1 cellular context compared by ENCODE assay signal in the genomic region with DNA sequence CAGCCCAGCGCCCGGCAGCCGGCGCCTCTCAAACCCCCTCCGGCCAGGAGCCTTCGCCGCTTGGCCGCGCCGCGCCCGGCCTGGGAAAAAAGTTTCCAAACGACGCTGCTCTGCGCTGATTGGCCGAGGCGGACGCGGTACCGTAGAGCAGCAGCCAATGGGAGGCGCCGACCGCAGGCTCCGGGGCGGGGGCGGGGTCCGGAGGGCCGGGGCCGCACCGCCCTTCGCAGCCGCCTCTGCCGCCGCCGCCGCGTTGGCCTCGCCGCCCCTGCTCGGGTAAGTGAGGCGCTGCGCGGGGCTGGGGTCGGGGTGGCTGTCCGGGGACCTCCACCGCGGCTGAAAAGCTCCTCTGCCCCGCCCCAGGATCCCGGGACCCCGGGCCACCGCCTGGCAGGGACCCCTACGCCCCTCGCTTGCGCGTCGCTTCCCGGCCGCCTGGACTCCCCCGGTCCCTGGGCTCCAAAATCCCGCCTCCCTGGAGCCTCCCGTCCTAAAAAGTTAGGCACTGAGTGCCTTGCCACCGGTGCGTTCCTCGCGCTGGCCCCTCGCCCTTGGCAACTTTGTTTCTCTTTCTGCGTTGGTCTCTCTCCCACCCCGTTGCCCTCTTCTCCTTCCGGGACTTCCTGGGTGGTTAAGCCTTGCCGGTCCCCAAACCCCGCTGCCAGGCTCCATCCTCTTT.
TF ChIP-seq lines count a peak whose summit lies in the region.

A gene with protein sequence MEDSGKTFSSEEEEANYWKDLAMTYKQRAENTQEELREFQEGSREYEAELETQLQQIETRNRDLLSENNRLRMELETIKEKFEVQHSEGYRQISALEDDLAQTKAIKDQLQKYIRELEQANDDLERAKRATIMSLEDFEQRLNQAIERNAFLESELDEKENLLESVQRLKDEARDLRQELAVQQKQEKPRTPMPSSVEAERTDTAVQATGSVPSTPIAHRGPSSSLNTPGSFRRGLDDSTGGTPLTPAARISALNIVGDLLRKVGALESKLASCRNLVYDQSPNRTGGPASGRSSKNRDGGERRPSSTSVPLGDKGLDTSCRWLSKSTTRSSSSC (plus strand): TSS at position 227 of the 679 bp plus-strand sequence. CDS start 14,534 bp downstream, outside the sequence.

TF ChIP-seq in HepG2, 621 proteins besides CTCF, POLR2A, EP300 and RAD21 (continued from another document and continues in another):
- TF ChIP-seq ZBTB10 (CRISPR knock-in tag; IDR thresholded peaks at IDR 0.05; ENCODE audit: borderline replicate concordance) (peak; percentile 25; the same call in 1 of the 2 replicates), ZNF205 (CRISPR knock-in tag; IDR thresholded peaks at IDR 0.05) (no peak), RBM22 (optimal IDR thresholded peaks at IDR 0.05; ENCODE audit: low read length) (no peak), ZNF383 (CRISPR knock-in tag; IDR thresholded peaks at IDR 0.05; ENCODE audit: borderline replicate concordance) (no peak), IRX3 (CRISPR knock-in tag; IDR thresholded peaks at IDR 0.05; ENCODE audit: borderline replicate concordance, low read depth) (peak; percentile 63; the same call in 1 of the 2 replicates), GTF3A (CRISPR knock-in tag; conservative IDR thresholded peaks at IDR 0.05) (0 out of 2 replicates have a peak, but pooled peaks have one; percentile 63), ZNF672 (CRISPR knock-in tag; IDR thresholded peaks at IDR 0.05) (no peak), BCL3 (CRISPR knock-in tag; IDR thresholded peaks at IDR 0.05) (peak; percentile 86; the same call in 1 of the 2 replicates), ZNF761 (CRISPR knock-in tag; conservative IDR thresholded peaks at IDR 0.05) (0 out of 2 replicates have a peak, but pooled peaks have one; percentile 69), CEBPG (CRISPR knock-in tag; IDR thresholded peaks at IDR 0.05) (0 out of 2 replicates have a peak, but pooled peaks have one; percentile 28), NCOA1 (CRISPR knock-in tag; IDR thresholded peaks at IDR 0.05) (no peak; the same call in 1 of the 2 replicates), ZFP41 (CRISPR knock-in tag; IDR thresholded peaks at IDR 0.05; ENCODE audit: borderline replicate concordance) (0 out of 2 replicates have a peak, but pooled peaks have one; percentile 77), ZZZ3 (CRISPR knock-in tag; IDR thresholded peaks at IDR 0.05; ENCODE audit: borderline replicate concordance) (peak; percentile 60; the same call in 1 of the 2 replicates), REPIN1 (CRISPR knock-in tag; IDR thresholded peaks at IDR 0.05; ENCODE audit: borderline replicate concordance, low read depth) (peak; percentile 70; the same call in 1 of the 2 replicates), ZNF572 (CRISPR knock-in tag; IDR thresholded peaks at IDR 0.05) (no peak), MEIS1 (CRISPR knock-in tag; IDR thresholded peaks at IDR 0.05; ENCODE audit: borderline replicate concordance) (peak; percentile 78; the same call in 1 of the 2 replicates), ATRX (CRISPR knock-in tag; IDR thresholded peaks at IDR 0.05; ENCODE audit: borderline replicate concordance) (no peak), REL (CRISPR knock-in tag; conservative IDR thresholded peaks at IDR 0.05) (0 out of 2 replicates have a peak, but pooled peaks have one; percentile 70), GABPB1 (CRISPR knock-in tag; IDR thresholded peaks at IDR 0.05) (peak; percentile 74; the same call in 1 of the 2 replicates), ZFP36 (IDR thresholded peaks at IDR 0.05; ENCODE audit: borderline replicate concordance, low read depth, low read length, partially characterized antibody) (no peak), ZNF124 (CRISPR knock-in tag; IDR thresholded peaks at IDR 0.05) (no peak), ZSCAN25 (CRISPR knock-in tag; IDR thresholded peaks at IDR 0.05) (peak; percentile 77; the same call in 1 of the 2 replicates), MTERF4 (CRISPR knock-in tag; IDR thresholded peaks at IDR 0.05) (0 out of 2 replicates have a peak, but pooled peaks have one; percentile 21), MED1 (CRISPR knock-in tag; IDR thresholded peaks at IDR 0.05) (peak; percentile 59), SYNCRIP (IDR thresholded peaks at IDR 0.05; ENCODE audit: insufficient read depth, low read depth, low read length) (no peak), HOXD1 (CRISPR knock-in tag; IDR thresholded peaks at IDR 0.05) (peak; percentile 53; the same call in 1 of the 2 replicates), ZBTB8A (CRISPR knock-in tag; IDR thresholded peaks at IDR 0.05; ENCODE audit: borderline replicate concordance, low read depth) (0 out of 2 replicates have a peak, but pooled peaks have one; percentile 82)
- TF ChIP-seq, protein P1, sequence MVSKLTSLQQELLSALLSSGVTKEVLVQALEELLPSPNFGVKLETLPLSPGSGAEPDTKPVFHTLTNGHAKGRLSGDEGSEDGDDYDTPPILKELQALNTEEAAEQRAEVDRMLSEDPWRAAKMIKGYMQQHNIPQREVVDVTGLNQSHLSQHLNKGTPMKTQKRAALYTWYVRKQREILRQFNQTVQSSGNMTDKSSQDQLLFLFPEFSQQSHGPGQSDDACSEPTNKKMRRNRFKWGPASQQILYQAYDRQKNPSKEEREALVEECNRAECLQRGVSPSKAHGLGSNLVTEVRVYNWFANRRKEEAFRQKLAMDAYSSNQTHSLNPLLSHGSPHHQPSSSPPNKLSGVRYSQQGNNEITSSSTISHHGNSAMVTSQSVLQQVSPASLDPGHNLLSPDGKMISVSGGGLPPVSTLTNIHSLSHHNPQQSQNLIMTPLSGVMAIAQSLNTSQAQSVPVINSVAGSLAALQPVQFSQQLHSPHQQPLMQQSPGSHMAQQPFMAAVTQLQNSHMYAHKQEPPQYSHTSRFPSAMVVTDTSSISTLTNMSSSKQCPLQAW (CRISPR knock-in tag; IDR thresholded peaks at IDR 0.05): no peak; the same call in 1 of the 2 replicates
- TF ChIP-seq, protein P2, sequence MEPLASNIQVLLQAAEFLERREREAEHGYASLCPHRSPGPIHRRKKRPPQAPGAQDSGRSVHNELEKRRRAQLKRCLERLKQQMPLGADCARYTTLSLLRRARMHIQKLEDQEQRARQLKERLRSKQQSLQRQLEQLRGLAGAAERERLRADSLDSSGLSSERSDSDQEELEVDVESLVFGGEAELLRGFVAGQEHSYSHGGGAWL (CRISPR knock-in tag; IDR thresholded peaks at IDR 0.05): peak; percentile 83
- TF ChIP-seq, protein P3, sequence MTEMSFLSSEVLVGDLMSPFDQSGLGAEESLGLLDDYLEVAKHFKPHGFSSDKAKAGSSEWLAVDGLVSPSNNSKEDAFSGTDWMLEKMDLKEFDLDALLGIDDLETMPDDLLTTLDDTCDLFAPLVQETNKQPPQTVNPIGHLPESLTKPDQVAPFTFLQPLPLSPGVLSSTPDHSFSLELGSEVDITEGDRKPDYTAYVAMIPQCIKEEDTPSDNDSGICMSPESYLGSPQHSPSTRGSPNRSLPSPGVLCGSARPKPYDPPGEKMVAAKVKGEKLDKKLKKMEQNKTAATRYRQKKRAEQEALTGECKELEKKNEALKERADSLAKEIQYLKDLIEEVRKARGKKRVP (CRISPR knock-in tag; IDR thresholded peaks at IDR 0.05): peak in 1 of 2 experiments; percentile 53; a peak in 1 of 4 replicates
- TF ChIP-seq, protein P4, sequence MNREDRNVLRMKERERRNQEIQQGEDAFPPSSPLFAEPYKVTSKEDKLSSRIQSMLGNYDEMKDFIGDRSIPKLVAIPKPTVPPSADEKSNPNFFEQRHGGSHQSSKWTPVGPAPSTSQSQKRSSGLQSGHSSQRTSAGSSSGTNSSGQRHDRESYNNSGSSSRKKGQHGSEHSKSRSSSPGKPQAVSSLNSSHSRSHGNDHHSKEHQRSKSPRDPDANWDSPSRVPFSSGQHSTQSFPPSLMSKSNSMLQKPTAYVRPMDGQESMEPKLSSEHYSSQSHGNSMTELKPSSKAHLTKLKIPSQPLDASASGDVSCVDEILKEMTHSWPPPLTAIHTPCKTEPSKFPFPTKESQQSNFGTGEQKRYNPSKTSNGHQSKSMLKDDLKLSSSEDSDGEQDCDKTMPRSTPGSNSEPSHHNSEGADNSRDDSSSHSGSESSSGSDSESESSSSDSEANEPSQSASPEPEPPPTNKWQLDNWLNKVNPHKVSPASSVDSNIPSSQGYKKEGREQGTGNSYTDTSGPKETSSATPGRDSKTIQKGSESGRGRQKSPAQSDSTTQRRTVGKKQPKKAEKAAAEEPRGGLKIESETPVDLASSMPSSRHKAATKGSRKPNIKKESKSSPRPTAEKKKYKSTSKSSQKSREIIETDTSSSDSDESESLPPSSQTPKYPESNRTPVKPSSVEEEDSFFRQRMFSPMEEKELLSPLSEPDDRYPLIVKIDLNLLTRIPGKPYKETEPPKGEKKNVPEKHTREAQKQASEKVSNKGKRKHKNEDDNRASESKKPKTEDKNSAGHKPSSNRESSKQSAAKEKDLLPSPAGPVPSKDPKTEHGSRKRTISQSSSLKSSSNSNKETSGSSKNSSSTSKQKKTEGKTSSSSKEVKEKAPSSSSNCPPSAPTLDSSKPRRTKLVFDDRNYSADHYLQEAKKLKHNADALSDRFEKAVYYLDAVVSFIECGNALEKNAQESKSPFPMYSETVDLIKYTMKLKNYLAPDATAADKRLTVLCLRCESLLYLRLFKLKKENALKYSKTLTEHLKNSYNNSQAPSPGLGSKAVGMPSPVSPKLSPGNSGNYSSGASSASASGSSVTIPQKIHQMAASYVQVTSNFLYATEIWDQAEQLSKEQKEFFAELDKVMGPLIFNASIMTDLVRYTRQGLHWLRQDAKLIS (CRISPR knock-in tag; IDR thresholded peaks at IDR 0.05): no peak
- TF ChIP-seq, protein P5, sequence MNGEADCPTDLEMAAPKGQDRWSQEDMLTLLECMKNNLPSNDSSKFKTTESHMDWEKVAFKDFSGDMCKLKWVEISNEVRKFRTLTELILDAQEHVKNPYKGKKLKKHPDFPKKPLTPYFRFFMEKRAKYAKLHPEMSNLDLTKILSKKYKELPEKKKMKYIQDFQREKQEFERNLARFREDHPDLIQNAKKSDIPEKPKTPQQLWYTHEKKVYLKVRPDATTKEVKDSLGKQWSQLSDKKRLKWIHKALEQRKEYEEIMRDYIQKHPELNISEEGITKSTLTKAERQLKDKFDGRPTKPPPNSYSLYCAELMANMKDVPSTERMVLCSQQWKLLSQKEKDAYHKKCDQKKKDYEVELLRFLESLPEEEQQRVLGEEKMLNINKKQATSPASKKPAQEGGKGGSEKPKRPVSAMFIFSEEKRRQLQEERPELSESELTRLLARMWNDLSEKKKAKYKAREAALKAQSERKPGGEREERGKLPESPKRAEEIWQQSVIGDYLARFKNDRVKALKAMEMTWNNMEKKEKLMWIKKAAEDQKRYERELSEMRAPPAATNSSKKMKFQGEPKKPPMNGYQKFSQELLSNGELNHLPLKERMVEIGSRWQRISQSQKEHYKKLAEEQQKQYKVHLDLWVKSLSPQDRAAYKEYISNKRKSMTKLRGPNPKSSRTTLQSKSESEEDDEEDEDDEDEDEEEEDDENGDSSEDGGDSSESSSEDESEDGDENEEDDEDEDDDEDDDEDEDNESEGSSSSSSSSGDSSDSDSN (CRISPR knock-in tag; IDR thresholded peaks at IDR 0.05): peak; percentile 71
- TF ChIP-seq, protein P6, sequence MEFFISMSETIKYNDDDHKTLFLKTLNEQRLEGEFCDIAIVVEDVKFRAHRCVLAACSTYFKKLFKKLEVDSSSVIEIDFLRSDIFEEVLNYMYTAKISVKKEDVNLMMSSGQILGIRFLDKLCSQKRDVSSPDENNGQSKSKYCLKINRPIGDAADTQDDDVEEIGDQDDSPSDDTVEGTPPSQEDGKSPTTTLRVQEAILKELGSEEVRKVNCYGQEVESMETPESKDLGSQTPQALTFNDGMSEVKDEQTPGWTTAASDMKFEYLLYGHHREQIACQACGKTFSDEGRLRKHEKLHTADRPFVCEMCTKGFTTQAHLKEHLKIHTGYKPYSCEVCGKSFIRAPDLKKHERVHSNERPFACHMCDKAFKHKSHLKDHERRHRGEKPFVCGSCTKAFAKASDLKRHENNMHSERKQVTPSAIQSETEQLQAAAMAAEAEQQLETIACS (CRISPR knock-in tag; IDR thresholded peaks at IDR 0.05): 0 out of 2 replicates have a peak, but pooled peaks have one; percentile 20
- TF ChIP-seq, protein P7, sequence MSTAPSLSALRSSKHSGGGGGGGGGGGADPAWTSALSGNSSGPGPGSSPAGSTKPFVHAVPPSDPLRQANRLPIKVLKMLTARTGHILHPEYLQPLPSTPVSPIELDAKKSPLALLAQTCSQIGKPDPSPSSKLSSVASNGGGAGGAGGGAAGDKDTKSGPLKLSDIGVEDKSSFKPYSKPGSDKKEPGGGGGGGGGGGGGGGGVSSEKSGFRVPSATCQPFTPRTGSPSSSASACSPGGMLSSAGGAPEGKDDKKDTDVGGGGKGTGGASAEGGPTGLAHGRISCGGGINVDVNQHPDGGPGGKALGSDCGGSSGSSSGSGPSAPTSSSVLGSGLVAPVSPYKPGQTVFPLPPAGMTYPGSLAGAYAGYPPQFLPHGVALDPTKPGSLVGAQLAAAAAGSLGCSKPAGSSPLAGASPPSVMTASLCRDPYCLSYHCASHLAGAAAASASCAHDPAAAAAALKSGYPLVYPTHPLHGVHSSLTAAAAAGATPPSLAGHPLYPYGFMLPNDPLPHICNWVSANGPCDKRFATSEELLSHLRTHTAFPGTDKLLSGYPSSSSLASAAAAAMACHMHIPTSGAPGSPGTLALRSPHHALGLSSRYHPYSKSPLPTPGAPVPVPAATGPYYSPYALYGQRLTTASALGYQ (CRISPR knock-in tag; IDR thresholded peaks at IDR 0.05): 0 out of 2 replicates have a peak, but pooled peaks have one; percentile 45
